In genomic region chr5:112976432-112977309, GRCh38 we compare ENCODE assay signal across 8 cellular contexts.
DNase-seq lines count a peak whose midpoint lies in the region; ATAC-seq and TF ChIP-seq lines count a peak whose summit lies in the region.

Gene DCP2 (plus strand): TSS chr5:112976798. CDS start chr5:112976934, 136 bp downstream.

- DNase-seq in GM06990 (ENCODE audit: extremely low read depth, insufficient read length) (peak; percentile 100), NCI-H1092 (lab: John Stamatoyannopoulos, UW) (peak; percentile 96), germinal center (ENCODE audit: low spot score) (peak; percentile 99), non-pigmented ciliary epithelial cell (ENCODE audit: low read depth) (peak; percentile 98), superior temporal gyrus (ENCODE audit: extremely low spot score) (peak; percentile 100)

- peaks cover 49% of the 10 kb centered on the region for H3K4me1 Mint-ChIP-seq in activated naive CD4-positive, alpha-beta T cell treated with anti-CD3 and anti-CD28 coated beads, Interleukin-2, amount 50 U/mL, for 24 hours

- ATAC-seq in HG02588 (IDR thresholded peaks at IDR 0.05; ENCODE audit: unreplicated experiment) (peak; percentile 97), SK-N-SH treated with all-trans-retinoic acid at 6 μM for 48 hours (peak; percentile 98)

- peak within 1 kb of the TSS; percentile 98 for H3K27ac Mint-ChIP-seq in activated naive CD4-positive, alpha-beta T cell treated with anti-CD3 and anti-CD28 coated beads, Interleukin-2, amount 50 U/mL, for 24 hours

- no peaks in the 10 kb centered on the region for H3K9me3 Mint-ChIP-seq in activated naive CD4-positive, alpha-beta T cell treated with anti-CD3 and anti-CD28 coated beads, Interleukin-2, amount 50 U/mL, for 24 hours

- no peaks in the 10 kb centered on the region for H3K27me3 Mint-ChIP-seq in activated naive CD4-positive, alpha-beta T cell treated with anti-CD3 and anti-CD28 coated beads, Interleukin-2, amount 50 U/mL, for 24 hours

- peaks cover 2% of the 10 kb centered on the region for H3K36me3 Mint-ChIP-seq in activated naive CD4-positive, alpha-beta T cell treated with anti-CD3 and anti-CD28 coated beads, Interleukin-2, amount 50 U/mL, for 24 hours

- peak within 1 kb of the TSS; percentile 81 for H3K4me3 ChIP-seq in GM06990 (replicated peaks; ENCODE audit: low read depth, low read length)

- H3K27me3 ChIP-seq in GM06990 (replicated peaks; ENCODE audit: control insufficient read depth, insufficient read depth, low read length): no peaks in the 10 kb centered on the region

- H3K36me3 ChIP-seq in GM06990 (ENCODE audit: control insufficient read depth, insufficient read depth, low read length): no peaks in the 10 kb centered on the region

- TF ChIP-seq CTCF in GM06990 (IDR thresholded peaks at IDR 0.05; ENCODE audit: insufficient read depth, low read length, poor library complexity, severe bottlenecking): no peak

- peak within 1 kb of the TSS; percentile 99 for H3K4me3 Mint-ChIP-seq in activated naive CD4-positive, alpha-beta T cell treated with anti-CD3 and anti-CD28 coated beads, Interleukin-2, amount 50 U/mL, for 24 hours

TF ChIP-seq in SK-N-SH treated with all-trans-retinoic acid at 6 μM for 48 hours, 23 proteins besides CTCF, POLR2A, EP300 and RAD21:
- no peak for TF ChIP-seq CREB5 (CRISPR knock-in tag; IDR thresholded peaks at IDR 0.05; ENCODE audit: low read depth)
- TF ChIP-seq TSHZ2 (CRISPR knock-in tag; IDR thresholded peaks at IDR 0.05): 0 out of 2 replicates have a peak, but pooled peaks have one; percentile 32
- TF ChIP-seq TCF4 (CRISPR knock-in tag; IDR thresholded peaks at IDR 0.05; ENCODE audit: borderline replicate concordance): no peak
TF ChIP-seq in SK-N-SH treated with all-trans-retinoic acid at 6 μM for 48 hours: peak in this region for 1.

Comparison
In these comparisons a context has a peak if more than half of its experiments do, and no peak if none do; other contexts are left out.
1. Peak in every context shown above with its lines: DNase-seq, ATAC-seq and H3K4me3 ChIP-seq.